In genomic region chr3:98564282-98565005, GRCh38 we compare ENCODE assay signal across 12 cellular contexts. TPM values are rescaled to one million over a fixed set of nuclear protein-coding genes. Genes with fewer than 3 reads are reported as not detected.
A peak's percentile ranks its signal among the peaks of the same experiment; 100 is the strongest.
DNase-seq lines count a peak whose midpoint lies in the region; ATAC-seq and TF ChIP-seq lines count a peak whose summit lies in the region.
"Had no signal": no experiment of that assay in that cellular context is flagged by ENCODE, and none has a peak within 500 bp of the region (broad histone marks: within the 10 kb centered on the region; RNA-seq: fewer than 3 reads in every experiment).

No MANE protein-coding gene starts in this region.

- no peaks in the 10 kb centered on the region for H3K27me3 ChIP-seq in dorsolateral prefrontal cortex
- H3K27me3 ChIP-seq: gastroesophageal sphincter had no signal

- CTCF ChIA-PET in activated naive CD4-positive, alpha-beta T cell treated with anti-CD3 and anti-CD28 coated beads for 36 hours (lab: Charles Lee) = interaction anchor here (0.7 to 1.4 kb wide), 5 partner anchors 8 to 41 kb away, joined by 3 to 12 read pairs (median 4); partner anchors contain the start of gene CLDND1
- CTCF ChIA-PET in activated B cell treated with CpG ODN at 0.5 μM for 24 hours (lab: Charles Lee) = no interaction called here

- peak overlapping the region; percentile 65 to 92 for H3K27ac Mint-ChIP-seq in activated naive CD4-positive, alpha-beta T cell treated with anti-CD3 and anti-CD28 coated beads, Interleukin-2, amount 50 U/mL, for 72 hours
- H3K27ac Mint-ChIP-seq in activated naive CD4-positive, alpha-beta T cell treated with anti-CD3 and anti-CD28 coated beads for 36 hours = no peak overlapping the region
- peak overlapping the region; percentile 54 for H3K27ac Mint-ChIP-seq in activated B cell treated with CpG ODN at 0.5 μM for 24 hours
- peak overlapping the region; percentile 98 to 99 for H3K27ac Mint-ChIP-seq in stimulated activated naive CD8-positive, alpha-beta T cell treated with anti-CD3 and anti-CD28 coated beads, Interleukin-15, amount 100 ng/mL, for 72 hours
- H3K27ac Mint-ChIP-seq: brain had no signal

- no peaks in the 10 kb centered on the region for H3K27me3 Mint-ChIP-seq in activated naive CD4-positive, alpha-beta T cell treated with anti-CD3 and anti-CD28 coated beads for 36 hours (ENCODE audit: low read depth)
- no peaks in the 10 kb centered on the region for H3K27me3 Mint-ChIP-seq in activated B cell treated with CpG ODN at 0.5 μM for 24 hours
- no peaks in the 10 kb centered on the region for H3K27me3 Mint-ChIP-seq in stimulated activated naive CD8-positive, alpha-beta T cell treated with anti-CD3 and anti-CD28 coated beads, Interleukin-15, amount 100 ng/mL, for 72 hours
- H3K27me3 Mint-ChIP-seq: brain had no signal

- H3K27ac ChIP-seq in dorsolateral prefrontal cortex = no peak overlapping the region
- H3K27ac ChIP-seq: gastroesophageal sphincter had no signal

- peak; percentile 28 to 53 for ATAC-seq in activated naive CD4-positive, alpha-beta T cell treated with anti-CD3 and anti-CD28 coated beads, Interleukin-2, amount 50 U/mL, for 72 hours
- peak; percentile 0 for ATAC-seq in HG02938 (IDR thresholded peaks at IDR 0.05; ENCODE audit: unreplicated experiment)
- ATAC-seq in activated B cell treated with CpG ODN at 0.5 μM for 24 hours (ENCODE audit: low read depth) = no peak
- ATAC-seq in stimulated activated naive CD8-positive, alpha-beta T cell treated with anti-CD3 and anti-CD28 coated beads, Interleukin-15, amount 100 ng/mL, for 72 hours = peak; percentile 74
- ATAC-seq: gastroesophageal sphincter had no signal

- H3K4me3 Mint-ChIP-seq in activated naive CD4-positive, alpha-beta T cell treated with anti-CD3 and anti-CD28 coated beads for 36 hours = no peak overlapping the region
- H3K4me3 Mint-ChIP-seq in activated B cell treated with CpG ODN at 0.5 μM for 24 hours = no peak overlapping the region
- peak overlapping the region; percentile 72 to 84 for H3K4me3 Mint-ChIP-seq in stimulated activated naive CD8-positive, alpha-beta T cell treated with anti-CD3 and anti-CD28 coated beads, Interleukin-15, amount 100 ng/mL, for 72 hours
- H3K4me3 Mint-ChIP-seq: brain had no signal

- intact Hi-C loops in activated naive CD4-positive, alpha-beta T cell treated with anti-CD3 and anti-CD28 coated beads for 36 hours (cut with micrococcal nuclease) = loop anchor here (1.0 kb wide), 4 partner anchors 7 to 45 kb away; partner anchors contain the start of gene CPOX
- intact Hi-C loops in activated B cell treated with CpG ODN at 0.5 μM for 24 hours (cut with micrococcal nuclease) (no loop called here), dorsolateral prefrontal cortex (cut with DNase I) (no loop called here)

- peaks cover 0 to 14% of the 10 kb centered on the region in 2 donors for H3K9me3 Mint-ChIP-seq in activated naive CD4-positive, alpha-beta T cell treated with anti-CD3 and anti-CD28 coated beads, Interleukin-2, amount 50 U/mL, for 72 hours
- peaks cover 4% of the 10 kb centered on the region for H3K9me3 Mint-ChIP-seq in activated naive CD4-positive, alpha-beta T cell treated with anti-CD3 and anti-CD28 coated beads for 36 hours
- peaks cover 3% of the 10 kb centered on the region for H3K9me3 Mint-ChIP-seq in activated B cell treated with CpG ODN at 0.5 μM for 24 hours
- no peaks in the 10 kb centered on the region for H3K9me3 Mint-ChIP-seq in stimulated activated naive CD8-positive, alpha-beta T cell treated with anti-CD3 and anti-CD28 coated beads, Interleukin-15, amount 100 ng/mL, for 72 hours
- H3K9me3 Mint-ChIP-seq: brain had no signal

- no peak overlapping the region for H3K4me3 ChIP-seq in dorsolateral prefrontal cortex
- H3K4me3 ChIP-seq: gastroesophageal sphincter had no signal

- POLR2A ChIA-PET in activated B cell treated with CpG ODN at 0.5 μM for 24 hours (lab: Charles Lee) = interaction anchor here (0.6 to 2.2 kb wide), 9 partner anchors 8 to 48 kb away, joined by 3 to 15 read pairs (median 5); partner anchors contain the start of genes CLDND1 and GPR15

- H3K4me1 Mint-ChIP-seq in activated naive CD4-positive, alpha-beta T cell treated with anti-CD3 and anti-CD28 coated beads for 36 hours (ENCODE audit: low read depth) = peaks cover 63% of the 10 kb centered on the region
- peaks cover 42% of the 10 kb centered on the region for H3K4me1 Mint-ChIP-seq in activated B cell treated with CpG ODN at 0.5 μM for 24 hours
- H3K4me1 Mint-ChIP-seq in stimulated activated naive CD8-positive, alpha-beta T cell treated with anti-CD3 and anti-CD28 coated beads, Interleukin-15, amount 100 ng/mL, for 72 hours = peaks cover 82% of the 10 kb centered on the region
- H3K4me1 Mint-ChIP-seq: brain had no signal

- H3K36me3 Mint-ChIP-seq in activated naive CD4-positive, alpha-beta T cell treated with anti-CD3 and anti-CD28 coated beads, Interleukin-2, amount 50 U/mL, for 72 hours = peaks cover 14 to 24% of the 10 kb centered on the region in 2 donors
- H3K36me3 Mint-ChIP-seq in activated naive CD4-positive, alpha-beta T cell treated with anti-CD3 and anti-CD28 coated beads for 36 hours (ENCODE audit: low read depth) = no peaks in the 10 kb centered on the region
- no peaks in the 10 kb centered on the region for H3K36me3 Mint-ChIP-seq in activated B cell treated with CpG ODN at 0.5 μM for 24 hours (ENCODE audit: low read depth)
- H3K36me3 Mint-ChIP-seq: brain had no signal

- no peak for DNase-seq in activated naive CD4-positive, alpha-beta T cell treated with anti-CD3 and anti-CD28 coated beads, Interleukin-2, amount 50 U/mL, for 72 hours (ENCODE audit: low spot score in 2 of 2)
- no peak for DNase-seq in activated naive CD4-positive, alpha-beta T cell treated with anti-CD3 and anti-CD28 coated beads for 36 hours
- DNase-seq in activated B cell treated with CpG ODN at 0.5 μM for 24 hours (no peak), islet precursor cell (no peak), HuH-7 (ENCODE audit: low spot score) (no peak), dorsolateral prefrontal cortex (no peak)
- DNase-seq in stimulated activated naive CD8-positive, alpha-beta T cell treated with anti-CD3 and anti-CD28 coated beads, Interleukin-15, amount 100 ng/mL, for 72 hours = peak; percentile 38 to 52
- DNase-seq: midbrain, small intestine had no signal

- no peak for TF ChIP-seq CTCF in activated B cell treated with CpG ODN at 0.5 μM for 24 hours (IDR thresholded peaks at IDR 0.05)
- no peak for TF ChIP-seq CTCF in dorsolateral prefrontal cortex (IDR thresholded peaks at IDR 0.05 in 54 of 56, conservative IDR thresholded peaks at IDR 0.05 in 2 of 56; ENCODE audit: low read depth in 1 of 56, partially characterized antibody in 56 of 56)

RNA-seq across cellular contexts. Expression of gene CPOX, which starts 29.0 kb away (rescaled TPM):
- 10 to 100 TPM; 39.4 to 47.0 TPM for total RNA-seq in activated naive CD4-positive, alpha-beta T cell treated with anti-CD3 and anti-CD28 coated beads, Interleukin-2, amount 50 U/mL, for 72 hours
- total RNA-seq in activated naive CD4-positive, alpha-beta T cell treated with anti-CD3 and anti-CD28 coated beads for 36 hours = 10 to 100 TPM; 22.0 to 22.3 TPM
- total RNA-seq in activated B cell treated with CpG ODN at 0.5 μM for 24 hours (17.3 and 17.5 TPM in 2 replicates), dorsolateral prefrontal cortex (100 to 1,000 TPM in 3 of 120 experiments, 10 to 100 TPM in 117; 23.2 to 140 (median 47.8) TPM)

RNA-seq across cellular contexts. Expression of gene GPR15, which starts 32.7 kb away (rescaled TPM):
- total RNA-seq in activated naive CD4-positive, alpha-beta T cell treated with anti-CD3 and anti-CD28 coated beads, Interleukin-2, amount 50 U/mL, for 72 hours = 1 to 10 TPM in 1 of 2 donors, under 1 TPM in 1; 0.91 to 1.5 TPM
- under 1 TPM; 0.25 to 0.26 TPM for total RNA-seq in activated naive CD4-positive, alpha-beta T cell treated with anti-CD3 and anti-CD28 coated beads for 36 hours
- total RNA-seq in activated B cell treated with CpG ODN at 0.5 μM for 24 hours = 3.7 and 4.5 TPM in 2 replicates
- under 1 TPM in 1 of 120 experiments, not detected in 119; 0.56 TPM for total RNA-seq in dorsolateral prefrontal cortex
- total RNA-seq: gastroesophageal sphincter had no signal

RNA-seq across cellular contexts. Expression of gene CLDND1, which starts 41.7 kb away (rescaled TPM):
- 100 to 1,000 TPM; 161 to 559 TPM for total RNA-seq in activated naive CD4-positive, alpha-beta T cell treated with anti-CD3 and anti-CD28 coated beads, Interleukin-2, amount 50 U/mL, for 72 hours
- total RNA-seq in activated naive CD4-positive, alpha-beta T cell treated with anti-CD3 and anti-CD28 coated beads for 36 hours = 10 to 100 TPM; 91.7 to 94.6 TPM
- total RNA-seq in activated B cell treated with CpG ODN at 0.5 μM for 24 hours (133 and 140 TPM in 2 replicates), dorsolateral prefrontal cortex (1,000 to 10,000 TPM in 22 of 120 experiments, 100 to 1,000 TPM in 98; 175 to 2,533 (median 594) TPM)

Comparison
In these comparisons a context has a peak if more than half of its experiments do, and no peak if none do; other contexts are left out.
1. DNase-seq: peak in stimulated activated naive CD8-positive, alpha-beta T cell treated with anti-CD3 and anti-CD28 coated beads, Interleukin-15, amount 100 ng/mL, for 72 hours (2 of 2); none in activated naive CD4-positive, alpha-beta T cell treated with anti-CD3 and anti-CD28 coated beads, Interleukin-2, amount 50 U/mL, for 72 hours (0 of 2), activated naive CD4-positive, alpha-beta T cell treated with anti-CD3 and anti-CD28 coated beads for 36 hours (single experiment), activated B cell treated with CpG ODN at 0.5 μM for 24 hours (single experiment), islet precursor cell (single experiment), HuH-7 (single experiment) and dorsolateral prefrontal cortex (0 of 10).
2. H3K4me3 Mint-ChIP-seq: peak in stimulated activated naive CD8-positive, alpha-beta T cell treated with anti-CD3 and anti-CD28 coated beads, Interleukin-15, amount 100 ng/mL, for 72 hours (2 of 2); none in activated naive CD4-positive, alpha-beta T cell treated with anti-CD3 and anti-CD28 coated beads for 36 hours (single experiment) and activated B cell treated with CpG ODN at 0.5 μM for 24 hours (single experiment).